8 cellular contexts compared by ENCODE assay signal in the genomic region with DNA sequence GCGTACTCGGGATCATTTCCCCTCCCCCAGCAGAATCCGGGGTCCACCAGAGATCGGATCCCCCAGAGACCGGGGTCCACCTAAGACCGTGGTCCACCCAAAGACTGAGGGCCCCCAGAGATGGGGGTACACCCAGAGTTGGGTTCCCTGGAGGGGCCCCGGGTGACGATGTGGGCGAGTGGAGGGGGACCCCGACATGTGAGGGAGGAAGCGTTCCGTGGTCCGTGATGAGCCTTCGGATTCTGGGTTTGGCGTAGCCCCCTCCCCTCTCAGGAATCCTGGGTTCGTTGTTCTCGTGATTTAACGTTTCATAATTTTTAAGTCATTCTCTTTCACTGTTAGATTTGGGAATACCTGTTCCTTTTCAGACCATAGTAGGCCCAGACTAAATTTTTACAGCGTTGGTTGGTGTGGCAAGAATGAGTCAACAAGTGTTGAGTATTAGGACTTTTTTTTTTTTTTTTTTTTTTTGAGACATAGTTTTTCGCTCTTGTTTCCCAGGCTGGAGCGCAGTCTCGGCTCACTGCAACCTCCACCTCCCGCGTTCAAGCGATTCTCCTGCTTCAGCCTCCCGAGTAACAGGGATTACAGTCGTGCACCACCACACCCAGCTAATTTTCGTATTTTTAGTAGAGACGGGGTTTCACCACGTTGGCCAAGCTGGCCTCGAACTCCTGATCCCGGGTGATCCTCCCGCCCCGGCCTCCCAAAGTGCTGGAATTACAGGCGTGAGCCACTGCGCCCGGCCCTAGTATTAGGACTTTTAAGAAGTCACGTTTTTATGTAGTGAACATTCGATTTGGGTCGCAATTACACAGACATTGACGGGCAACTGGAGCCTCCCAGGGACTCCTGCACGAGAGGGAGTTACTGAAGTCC. TPM values are rescaled to one million over a fixed set of nuclear protein-coding genes. Genes with fewer than 3 reads are reported as not detected.
A peak's percentile ranks its signal among the peaks of the same experiment; 100 is the strongest.
DNase-seq lines count a peak whose midpoint lies in the region; ATAC-seq and FAIRE-seq lines count a peak whose summit lies in the region.

No MANE protein-coding gene starts in this region.

- peak overlapping the region; percentile 96 for H3K4me3 ChIP-seq in ACC112 (ENCODE audit: low read depth, low read length)
- H3K4me3 ChIP-seq in effector memory CD4-positive, alpha-beta T cell (ENCODE audit: insufficient read depth, low read depth, low read length, poor library complexity, severe bottlenecking): peak overlapping the region; percentile 100

- peaks cover 75% of the 10 kb centered on the region for H3K79me2 ChIP-seq in ACC112 (ENCODE audit: control insufficient read depth, insufficient read depth, low read length, unreplicated experiment)

- peaks cover 18% of the 10 kb centered on the region for H3K36me3 ChIP-seq in ACC112 (ENCODE audit: insufficient read depth, low read length)
- H3K36me3 ChIP-seq in effector memory CD4-positive, alpha-beta T cell (ENCODE audit: control insufficient read depth, insufficient read depth, low read length): peaks cover 16% of the 10 kb centered on the region

- H3K27ac ChIP-seq in ACC112 (ENCODE audit: low read depth, low read length): peak overlapping the region; percentile 82
- H3K27ac ChIP-seq in effector memory CD4-positive, alpha-beta T cell (ENCODE audit: insufficient read depth, low read length, poor library complexity, severe bottlenecking): peak overlapping the region; percentile 91

- peak overlapping the region; percentile 90 to 99 (median 96) for H3K4me3 Mint-ChIP-seq in naive thymus-derived CD8-positive, alpha-beta T cell

- peaks cover 0 to 24% (median 0%) of the 10 kb centered on the region in 3 donors for H3K36me3 Mint-ChIP-seq in naive thymus-derived CD8-positive, alpha-beta T cell

- H3K9me3 ChIP-seq in effector memory CD4-positive, alpha-beta T cell (ENCODE audit: control insufficient read depth, low read length): no peaks in the 10 kb centered on the region

- H3K27me3 Mint-ChIP-seq in naive thymus-derived CD8-positive, alpha-beta T cell: no peaks in the 10 kb centered on the region

- no peaks in the 10 kb centered on the region for H3K27me3 ChIP-seq in ACC112 (ENCODE audit: insufficient read depth, low read length)
- H3K27me3 ChIP-seq in effector memory CD4-positive, alpha-beta T cell (replicated peaks; ENCODE audit: control insufficient read depth, insufficient read depth, low read length, poor library complexity, severe bottlenecking): no peaks in the 10 kb centered on the region

- peaks cover 17 to 50% (median 45%) of the 10 kb centered on the region in 4 donors for H3K4me1 Mint-ChIP-seq in naive thymus-derived CD8-positive, alpha-beta T cell

- DNase-seq in OCI-M1 (lab: John Stamatoyannopoulos, UW) (peak; percentile 11), A172 (ENCODE audit: low spot score) (no peak), frontal cortex (ENCODE audit: low spot score in 2 of 2) (no peak)
- DNase-seq in effector memory CD4-positive, alpha-beta T cell: peak in 1 of 3 donors; percentile 7
- DNase-seq in naive thymus-derived CD8-positive, alpha-beta T cell: no peak

- H2AFZ ChIP-seq in ACC112 (ENCODE audit: low read length, unreplicated experiment): no peak overlapping the region

- no peaks in the 10 kb centered on the region for H3K9me3 Mint-ChIP-seq in naive thymus-derived CD8-positive, alpha-beta T cell

- H3K4me1 ChIP-seq in ACC112 (ENCODE audit: control insufficient read depth, insufficient read depth, low read length, unreplicated experiment): peaks cover 40% of the 10 kb centered on the region
- H3K4me1 ChIP-seq in effector memory CD4-positive, alpha-beta T cell (ENCODE audit: control insufficient read depth, insufficient read depth, low read length, poor library complexity, severe bottlenecking): peaks cover 18% of the 10 kb centered on the region

- POLR2A ChIA-PET in naive thymus-derived CD8-positive, alpha-beta T cell (lab: Charles Lee): interaction anchor here (0.6 to 2.5 kb wide), 10 partner anchors 10 to 88 kb away, joined by 3 to 15 read pairs (median 5); a partner anchor contains a TSS

- ATAC-seq in GM19372 (IDR thresholded peaks at IDR 0.05; ENCODE audit: low read depth, unreplicated experiment) (peak; percentile 5), GM21786 (IDR thresholded peaks at IDR 0.05; ENCODE audit: unreplicated experiment) (no peak)
- ATAC-seq in naive thymus-derived CD8-positive, alpha-beta T cell: peak; percentile 6 to 19

- FAIRE-seq in frontal cortex (lab: Jason Lieb, UNC): no peak

- peak overlapping the region; percentile 88 to 99 (median 98) for H3K27ac Mint-ChIP-seq in naive thymus-derived CD8-positive, alpha-beta T cell

RNA-seq across cellular contexts. Expression of a gene that starts 0.7 kb away (rescaled TPM):
- 10 to 100 TPM; 64.0 to 67.7 TPM for total RNA-seq in naive thymus-derived CD8-positive, alpha-beta T cell
- 10 to 100 TPM; 22.7 to 29.8 (median 25.9) TPM for polyA plus RNA-seq in naive thymus-derived CD8-positive, alpha-beta T cell
- total RNA-seq in A172 (2014; rRNA removed; shearing (Covaris generic)): 102 and 156 TPM in 2 replicates
- total RNA-seq in frontal cortex: 21.6 TPM

RNA-seq across cellular contexts. Expression of a gene that starts 36.8 kb away (rescaled TPM):
- total RNA-seq in naive thymus-derived CD8-positive, alpha-beta T cell: not detected
- not detected for polyA plus RNA-seq in naive thymus-derived CD8-positive, alpha-beta T cell
- not detected in 2 replicates for total RNA-seq in A172 (2014; rRNA removed; shearing (Covaris generic))
- total RNA-seq in frontal cortex: not detected

RNA-seq across cellular contexts. Expression of a gene that starts 57.4 kb away (rescaled TPM):
- total RNA-seq in naive thymus-derived CD8-positive, alpha-beta T cell: 10 to 100 TPM; 88.2 to 94.8 TPM
- 10 to 100 TPM; 22.8 to 40.5 (median 28.1) TPM for polyA plus RNA-seq in naive thymus-derived CD8-positive, alpha-beta T cell
- total RNA-seq in A172 (2014; rRNA removed; shearing (Covaris generic)): 42.5 and 55.7 TPM in 2 replicates
- 29.3 TPM for total RNA-seq in frontal cortex
